In the genomic region with DNA sequence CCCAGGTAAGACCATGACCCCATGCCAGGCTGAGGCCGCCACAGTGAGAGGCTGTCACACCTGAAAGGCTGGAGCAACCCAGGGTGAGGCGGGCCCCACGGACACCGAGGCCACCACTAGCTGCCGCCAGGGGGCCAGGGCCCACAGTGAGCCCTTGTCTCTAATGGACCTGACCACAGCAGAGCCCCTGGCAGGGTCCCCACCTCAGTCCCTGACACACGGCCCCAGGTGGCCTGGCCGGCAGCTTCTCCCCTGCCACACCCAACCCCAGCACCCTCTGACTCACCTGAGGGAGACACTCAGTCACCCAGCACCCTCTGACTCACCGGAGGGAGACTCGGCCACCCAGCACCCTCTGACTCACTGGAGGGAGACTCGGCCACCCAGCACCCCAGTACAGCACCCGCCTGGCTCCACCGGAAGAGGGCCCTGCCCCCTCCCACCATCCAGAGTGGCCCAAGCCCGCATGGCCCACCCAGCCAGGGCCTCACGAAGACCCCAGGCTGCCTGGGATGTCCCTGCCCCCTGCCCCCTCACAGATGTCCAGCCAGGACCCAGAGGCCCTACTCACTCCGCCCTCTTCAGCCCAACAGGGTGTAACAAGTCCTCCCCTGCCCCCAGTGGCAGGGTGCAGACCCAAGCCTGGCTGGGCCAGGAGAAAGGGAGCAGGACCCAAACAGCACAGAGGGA, we compare ENCODE assay signal across 8 cellular contexts. TPM values are rescaled to one million over a fixed set of nuclear protein-coding genes. Genes with fewer than 3 reads are reported as not detected.
A peak's percentile ranks its signal among the peaks of the same experiment; 100 is the strongest.
DNase-seq lines count a peak whose midpoint lies in the region; ATAC-seq and TF ChIP-seq lines count a peak whose summit lies in the region.

No MANE protein-coding gene starts in this region.

- no peak overlapping the region for H3K4me3 ChIP-seq in BE2C (ENCODE audit: low read depth, low read length)

- no peaks in the 10 kb centered on the region for H3K27me3 ChIP-seq in BE2C

- H3K36me3 Mint-ChIP-seq in nephron (ENCODE audit: low read depth) (peaks cover 10% of the 10 kb centered on the region), T-helper 17 cell (ENCODE audit: low read depth) (no peaks in the 10 kb centered on the region)

- H3K4me3 Mint-ChIP-seq in nephron = peak overlapping the region in 2 of 3 experiments; percentile 19 to 28
- H3K4me3 Mint-ChIP-seq in T-helper 17 cell = no peak overlapping the region

- H3K27me3 Mint-ChIP-seq in nephron (ENCODE audit: low read depth) (no peaks in the 10 kb centered on the region), T-helper 17 cell (no peaks in the 10 kb centered on the region)

- H3K9me3 Mint-ChIP-seq in nephron = no peaks in the 10 kb centered on the region

- H3K27ac Mint-ChIP-seq in nephron (no peak overlapping the region), T-helper 17 cell (no peak overlapping the region)

- H3K4me1 Mint-ChIP-seq in nephron = peaks cover 7% of the 10 kb centered on the region
- H3K4me1 Mint-ChIP-seq in T-helper 17 cell = peaks cover 6% of the 10 kb centered on the region

- H3K4me1 ChIP-seq in BE2C = peaks cover 3% of the 10 kb centered on the region; the same call in 1 of the 2 replicates

- TF ChIP-seq CTCF in BE2C (IDR thresholded peaks at IDR 0.05; ENCODE audit: low read depth, low read length) (peak; percentile 66), nephron (IDR thresholded peaks at IDR 0.05; ENCODE audit: unreplicated experiment in 3 of 3) (peak; percentile 47 to 55 (median 55))

- no peak for ATAC-seq in HG03439 (IDR thresholded peaks at IDR 0.05; ENCODE audit: unreplicated experiment)
- ATAC-seq in T-helper 17 cell = no peak

- peaks cover 21% of the 10 kb centered on the region for H3K36me3 ChIP-seq in BE2C

- no peaks in the 10 kb centered on the region for H3K9me3 ChIP-seq in BE2C
- H3K9me3 ChIP-seq in T-helper 17 cell (ENCODE audit: control insufficient read depth, low read length, poor library complexity, severe bottlenecking) = no peaks in the 10 kb centered on the region

- DNase-seq in BE2C (peak; percentile 74), LoVo (ENCODE audit: low spot score) (peak; percentile 80), astrocyte of the hippocampus (ENCODE audit: low read depth, low spot score) (peak; percentile 64), T-helper 9 cell (no peak), T-helper 17 cell (no peak), NCI-H187 treated with DMSO at 0.1 percent for 48 hours (lab: John Stamatoyannopoulos, UW) (no peak)

RNA-seq across cellular contexts. Expression of a gene that starts 4.4 kb away (rescaled TPM):
- 277 TPM for polyA plus RNA-seq in BE2C (2012; ENCODE audit: insufficient read depth, insufficient read length, low read depth)
- total RNA-seq in T-helper 17 cell = 10 to 100 TPM; 41.0 to 45.8 TPM

RNA-seq across cellular contexts. Expression of a gene that starts 13.5 kb away (rescaled TPM):
- polyA plus RNA-seq in BE2C (2012; ENCODE audit: insufficient read depth, insufficient read length, low read depth) = 37.5 TPM
- 1 to 10 TPM in 1 of 2 donors, under 1 TPM in 1; 0.42 to 1.0 TPM for total RNA-seq in T-helper 17 cell

RNA-seq across cellular contexts. Expression of a gene that starts 13.7 kb away (rescaled TPM):
- 8.0 TPM for polyA plus RNA-seq in BE2C (2012; ENCODE audit: insufficient read depth, insufficient read length, low read depth)
- total RNA-seq in T-helper 17 cell = under 1 TPM; 0.72 to 0.96 TPM

RNA-seq across cellular contexts. Expression of a gene that starts 20.2 kb away (rescaled TPM):
- polyA plus RNA-seq in BE2C (2012; ENCODE audit: insufficient read depth, insufficient read length, low read depth) = 25.3 TPM
- total RNA-seq in T-helper 17 cell = 10 to 100 TPM; 14.3 to 15.7 TPM

RNA-seq across cellular contexts. Expression of a gene that starts 20.4 kb away (rescaled TPM):
- polyA plus RNA-seq in BE2C (2012; ENCODE audit: insufficient read depth, insufficient read length, low read depth) = 605 TPM
- 100 to 1,000 TPM; 130 to 132 TPM for total RNA-seq in T-helper 17 cell

Comparison
In these comparisons a context has a peak if more than half of its experiments do, and no peak if none do; other contexts are left out.
1. DNase-seq: peak in BE2C (single experiment), LoVo (single experiment) and astrocyte of the hippocampus (single experiment); none in T-helper 9 cell (single experiment), T-helper 17 cell (0 of 3) and NCI-H187 treated with DMSO at 0.1 percent for 48 hours (single experiment).